18 cellular contexts compared by ENCODE assay signal in genomic region chr9:125401317-125401716, GRCh38.
DNase-seq lines count a peak whose midpoint lies in the region; ATAC-seq and TF ChIP-seq lines count a peak whose summit lies in the region.
"Had no signal": no experiment of that assay in that cellular context is flagged by ENCODE, and none has a peak within 500 bp of the region (broad histone marks: within the 10 kb centered on the region; RNA-seq: fewer than 3 reads in every experiment).

No MANE protein-coding gene starts in this region.

- no peaks in the 10 kb centered on the region for H3K27me3 ChIP-seq in foreskin keratinocyte
- no peaks in the 10 kb centered on the region for H3K27me3 ChIP-seq in tibial nerve
- H3K27me3 ChIP-seq: MG63 had no signal

- H3K9me3 ChIP-seq in tibial nerve = no peaks in the 10 kb centered on the region
- H3K9me3 ChIP-seq: MG63 had no signal

- peak; percentile 19 for ATAC-seq in foreskin keratinocyte
- no peak for ATAC-seq in GM21367 (IDR thresholded peaks at IDR 0.05; ENCODE audit: unreplicated experiment)
- ATAC-seq: Right ventricle myocardium inferior had no signal

- DNase-seq in DMS 273 (lab: John Stamatoyannopoulos, UW; ENCODE audit: unreplicated experiment) (peak; percentile 75), EH (ENCODE audit: low read depth) (peak; percentile 14), NCI-H69 (lab: John Stamatoyannopoulos, UW) (peak; percentile 89), foreskin keratinocyte (no peak), tibial nerve (ENCODE audit: low spot score in 2 of 2) (no peak), T-helper 1 cell (no peak)
- DNase-seq: CD4-positive, alpha-beta T cell; DMS79; GDM1; Karpas-422; MG63; NCI-H1048; NCI-H1436; NCI-H1930; NCI-H526 had no signal

- H3K27ac ChIP-seq in foreskin keratinocyte (no peak overlapping the region), tibial nerve (no peak overlapping the region)
- H3K27ac ChIP-seq: SK-N-MC had no signal

- TF ChIP-seq EP300 in tibial nerve (IDR thresholded peaks at IDR 0.05) = no peak

- no peak for TF ChIP-seq POLR2A in tibial nerve (IDR thresholded peaks at IDR 0.05)

- no peaks in the 10 kb centered on the region for H3K4me1 ChIP-seq in foreskin keratinocyte
- no peaks in the 10 kb centered on the region for H3K4me1 ChIP-seq in tibial nerve

- TF ChIP-seq CTCF in foreskin keratinocyte (conservative IDR thresholded peaks at IDR 0.05) (no peak), tibial nerve (IDR thresholded peaks at IDR 0.05) (no peak)

- no peak overlapping the region for H3K4me3 ChIP-seq in tibial nerve
- H3K4me3 ChIP-seq: MG63, SK-N-MC had no signal

- 69 to 78% methylated on average over 4 of the region's 4 CpGs for WGBS in tibial nerve, 2 donors

- no peaks in the 10 kb centered on the region for H3K36me3 ChIP-seq in tibial nerve
- H3K36me3 ChIP-seq: MG63 had no signal

Comparison
In these comparisons a context has a peak if more than half of its experiments do, and no peak if none do; other contexts are left out.
1. DNase-seq: peak in DMS 273 (single experiment), EH (single experiment) and NCI-H69 (single experiment); none in foreskin keratinocyte (0 of 2), tibial nerve (0 of 2) and T-helper 1 cell (0 of 5).